Comparison of ENCODE assay signal across 9 cellular contexts in genomic region chr2:27714851-27715291, GRCh38. TPM values are rescaled to one million over a fixed set of nuclear protein-coding genes. Genes with fewer than 3 reads are reported as not detected.
A peak's percentile ranks its signal among the peaks of the same experiment; 100 is the strongest.
DNase-seq lines count a peak whose midpoint lies in the region; ATAC-seq and TF ChIP-seq lines count a peak whose summit lies in the region.
"Had no signal": no experiment of that assay in that cellular context is flagged by ENCODE, and none has a peak within 500 bp of the region (broad histone marks: within the 10 kb centered on the region; RNA-seq: fewer than 3 reads in every experiment).

No MANE protein-coding gene starts in this region.

- H3K4me1 ChIP-seq in mesenchymal stem cell (ENCODE audit: control insufficient read depth, insufficient read depth, low read depth, low read length) (peaks cover 17% of the 10 kb centered on the region), tibial artery (peaks cover 0 to 69% (median 23%) of the 10 kb centered on the region in 4 donors), mucosa of descending colon (ENCODE audit: low read depth) (no peaks in the 10 kb centered on the region)

- H3K23ac ChIP-seq in mesenchymal stem cell (ENCODE audit: low read length in 2 of 2): no peak overlapping the region

- no peaks in the 10 kb centered on the region for H3K9me3 Mint-ChIP-seq in activated T-cell treated with anti-CD3 and anti-CD28 coated beads, Interleukin-2, amount 50 U/mL, for 24 hours

- H3K4me2 ChIP-seq in mesenchymal stem cell (ENCODE audit: low read length, poor library complexity, severe bottlenecking): peak overlapping the region; percentile 91

- TF ChIP-seq CTCF in choroid plexus epithelial cell (conservative IDR thresholded peaks at IDR 0.05; ENCODE audit: low read depth, low read length) (no peak), tibial artery (IDR thresholded peaks at IDR 0.05) (no peak), mucosa of descending colon (IDR thresholded peaks at IDR 0.05) (no peak)

- no peak overlapping the region for H3K4ac ChIP-seq in mesenchymal stem cell (ENCODE audit: low read depth in 1 of 2, low read length in 2 of 2)

- H2AFZ ChIP-seq in mesenchymal stem cell (ENCODE audit: low read depth, low read length): peak overlapping the region; percentile 36

- H3K4me3 ChIP-seq in choroid plexus epithelial cell (ENCODE audit: low read depth, low read length) (peak overlapping the region; percentile 50), mesenchymal stem cell (ENCODE audit: insufficient read depth in 1 of 2, low read depth in 1 of 2, low read length in 2 of 2) (peak overlapping the region in 1 of 2 experiments; percentile 75), tibial artery (peak overlapping the region; percentile 41 to 50), mucosa of descending colon (no peak overlapping the region)

- no peak overlapping the region for H3K14ac ChIP-seq in mesenchymal stem cell (ENCODE audit: low read length in 2 of 2)

- H3K36me3 ChIP-seq in mesenchymal stem cell (ENCODE audit: control insufficient read depth in 1 of 2, insufficient read depth in 2 of 2, low read depth in 1 of 2, low read length in 2 of 2) (no peaks in the 10 kb centered on the region), tibial artery (no peaks in the 10 kb centered on the region), mucosa of descending colon (ENCODE audit: low read depth) (no peaks in the 10 kb centered on the region)

- no peaks in the 10 kb centered on the region for H3K27me3 ChIP-seq in mesenchymal stem cell (ENCODE audit: control insufficient read depth in 1 of 2, insufficient read depth in 1 of 2, low read length in 2 of 2)
- no peaks in the 10 kb centered on the region for H3K27me3 ChIP-seq in tibial artery

- H2BK12ac ChIP-seq in mesenchymal stem cell (ENCODE audit: low read length in 2 of 2): peak overlapping the region in 1 of 2 experiments; percentile 23

- H4K8ac ChIP-seq in mesenchymal stem cell (ENCODE audit: low read length): peak overlapping the region; percentile 24

- H2BK120ac ChIP-seq in mesenchymal stem cell (ENCODE audit: low read depth, low read length): no peak overlapping the region

- H3K27me3 Mint-ChIP-seq in activated T-cell treated with anti-CD3 and anti-CD28 coated beads, Interleukin-2, amount 50 U/mL, for 24 hours: peaks cover 11% of the 10 kb centered on the region

- no peak overlapping the region for H4K91ac ChIP-seq in mesenchymal stem cell (ENCODE audit: low read length)

- DNase-seq in activated T-cell treated with anti-CD3 and anti-CD28 coated beads, Interleukin-2, amount 50 U/mL, for 24 hours: no peak
- no peak for DNase-seq in activated T-cell treated with anti-CD3 and anti-CD28 coated beads, Interleukin-2, amount 50 U/mL, for 1 hour
- DNase-seq in choroid plexus epithelial cell (ENCODE audit: low read depth): no peak
- no peak for DNase-seq in mesenchymal stem cell
- no peak for DNase-seq in tibial artery
- no peak for DNase-seq in cerebellum (ENCODE audit: low spot score)
- DNase-seq in mucosa of descending colon: no peak
- DNase-seq: AML-193 had no signal

- H3K18ac ChIP-seq in mesenchymal stem cell (ENCODE audit: low read depth in 1 of 2, low read length in 2 of 2): peak overlapping the region; percentile 40 to 69

- H3K9ac ChIP-seq in mesenchymal stem cell (ENCODE audit: low read length): peak overlapping the region; percentile 93

- H3K4me3 Mint-ChIP-seq in activated T-cell treated with anti-CD3 and anti-CD28 coated beads, Interleukin-2, amount 50 U/mL, for 24 hours: peak overlapping the region; percentile 48

- 43% methylated on average over 15 of the region's 19 CpGs for WGBS in mesenchymal stem cell

- H2AK5ac ChIP-seq in mesenchymal stem cell (ENCODE audit: low read length, severe bottlenecking): no peak overlapping the region

- H2BK15ac ChIP-seq in mesenchymal stem cell (ENCODE audit: low read depth, poor library complexity, severe bottlenecking): no peak overlapping the region

- H3K36me3 Mint-ChIP-seq in activated T-cell treated with anti-CD3 and anti-CD28 coated beads, Interleukin-2, amount 50 U/mL, for 24 hours (ENCODE audit: low read depth): no peaks in the 10 kb centered on the region

- no peaks in the 10 kb centered on the region for H3K9me3 ChIP-seq in mesenchymal stem cell (ENCODE audit: control insufficient read depth, low read length)
- H3K9me3 ChIP-seq in tibial artery: no peaks in the 10 kb centered on the region
- no peaks in the 10 kb centered on the region for H3K9me3 ChIP-seq in mucosa of descending colon

- intact Hi-C loops in tibial artery (cut with DNase I; ENCODE audit: low total_unique reads): no loop called here
- intact Hi-C loops in mucosa of descending colon (cut with DNase I, micrococcal nuclease): no loop called here

- H3K79me1 ChIP-seq in mesenchymal stem cell (replicated peaks; ENCODE audit: low read length, poor library complexity, severe bottlenecking): no peaks in the 10 kb centered on the region

- ATAC-seq in HG03520 (IDR thresholded peaks at IDR 0.05; ENCODE audit: unreplicated experiment) (no peak), mucosa of descending colon (no peak)

- H3K27ac Mint-ChIP-seq in activated T-cell treated with anti-CD3 and anti-CD28 coated beads, Interleukin-2, amount 50 U/mL, for 24 hours: peak overlapping the region; percentile 26

- no peak overlapping the region for H2BK5ac ChIP-seq in mesenchymal stem cell (ENCODE audit: low read depth, low read length, poor library complexity, severe bottlenecking)

- H3K27ac ChIP-seq in mesenchymal stem cell (ENCODE audit: low read length, poor library complexity, severe bottlenecking): no peak overlapping the region
- H3K27ac ChIP-seq in tibial artery: peak overlapping the region; percentile 94 to 95

- peaks cover 50% of the 10 kb centered on the region for H3K4me1 Mint-ChIP-seq in activated T-cell treated with anti-CD3 and anti-CD28 coated beads, Interleukin-2, amount 50 U/mL, for 24 hours (ENCODE audit: low read depth)

RNA-seq across cellular contexts. Expression of gene SLC4A1AP, which starts 51.2 kb away (rescaled TPM):
- polyA plus RNA-seq in mesenchymal stem cell (2013, experiment 1 of 2): 21.1 TPM
- polyA plus RNA-seq in mesenchymal stem cell (2013, experiment 2 of 2): 20.7 TPM
- 20.4 TPM for total RNA-seq in cerebellum
- 10 to 100 TPM; 14.8 to 15.8 (median 15.5) TPM for total RNA-seq in mucosa of descending colon

RNA-seq across cellular contexts. Expression of gene SUPT7L, which starts 51.5 kb away (rescaled TPM):
- polyA plus RNA-seq in mesenchymal stem cell (2013, experiment 1 of 2): 25.1 TPM
- 25.0 TPM for polyA plus RNA-seq in mesenchymal stem cell (2013, experiment 2 of 2)
- total RNA-seq in cerebellum (37.1 TPM), mucosa of descending colon (10 to 100 TPM; 19.5 to 30.3 (median 28.1) TPM)

RNA-seq across cellular contexts. Expression of gene MRPL33, which starts 56.6 kb away (rescaled TPM):
- 295 TPM for polyA plus RNA-seq in mesenchymal stem cell (2013, experiment 1 of 2)
- 307 TPM for polyA plus RNA-seq in mesenchymal stem cell (2013, experiment 2 of 2)
- total RNA-seq in cerebellum: 63.4 TPM
- total RNA-seq in mucosa of descending colon: 10 to 100 TPM; 43.4 to 88.2 (median 53.8) TPM
